ENCODE assay signal across 8 cellular contexts in genomic region chr1:227788279-227789041, GRCh38. TPM values are rescaled to one million over a fixed set of nuclear protein-coding genes. Genes with fewer than 3 reads are reported as not detected.
A peak's percentile ranks its signal among the peaks of the same experiment; 100 is the strongest.
DNase-seq lines count a peak whose midpoint lies in the region; ATAC-seq, FAIRE-seq and TF ChIP-seq lines count a peak whose summit lies in the region.

No MANE protein-coding gene starts in this region.

- no peak overlapping the region for H3K9ac ChIP-seq in kidney (ENCODE audit: low read length in 2 of 2)

- no peak overlapping the region for H3K27ac ChIP-seq in kidney (ENCODE audit: low read depth in 2 of 2, low read length in 2 of 2)

- no peak for TF ChIP-seq CTCF in kidney (IDR thresholded peaks at IDR 0.05; ENCODE audit: borderline replicate concordance, extremely low read depth, insufficient read depth)

- peak overlapping the region; percentile 57 to 60 for H3K4me3 ChIP-seq in kidney (ENCODE audit: low read length in 2 of 2)

- intact Hi-C loops in kidney (cut with DNase I), result no loop called here

- ATAC-seq in GM19452 (IDR thresholded peaks at IDR 0.05; ENCODE audit: unreplicated experiment), result peak; percentile 60
- ATAC-seq in HG03439 (IDR thresholded peaks at IDR 0.05; ENCODE audit: unreplicated experiment), result peak; percentile 59

- H3K9me3 ChIP-seq in kidney (ENCODE audit: control insufficient read depth in 1 of 2, low read length in 2 of 2), result no peaks in the 10 kb centered on the region

- peaks cover 3 to 11% of the 10 kb centered on the region in 2 donors for H3K4me1 ChIP-seq in kidney (ENCODE audit: control insufficient read depth in 1 of 2, insufficient read depth in 1 of 2, low read depth in 1 of 2, low read length in 2 of 2)

- no peaks in the 10 kb centered on the region for H3K36me3 ChIP-seq in kidney (ENCODE audit: control insufficient read depth in 1 of 2, insufficient read depth in 2 of 2, low read length in 2 of 2)

- FAIRE-seq in kidney (lab: Jason Lieb, UNC), result no peak

- DNase-seq in DMS53 (lab: John Stamatoyannopoulos, UW) (peak; percentile 98), NOMO-1 treated with dmso at 0.1 percent for 144 hours (lab: John Stamatoyannopoulos, UW; ENCODE audit: unreplicated experiment) (peak; percentile 47), astrocyte of the hippocampus (ENCODE audit: low read depth, low spot score) (peak; percentile 83), kidney (peak; percentile 91), inferior parietal cortex (ENCODE audit: extremely low spot score) (no peak)
- peak; percentile 21 to 62 (median 22) for DNase-seq in stimulated activated CD4-positive, alpha-beta T cell treated with anti-CD3 and anti-CD28 coated beads, TNF-alpha, amount 100 ng/mL, for 48 hours (ENCODE audit: low read depth in 3 of 3)

RNA-seq across cellular contexts. Expression of gene PRSS38, which starts 27.0 kb away (rescaled TPM):
- total RNA-seq in kidney, result not detected
- polyA plus RNA-seq in kidney (ENCODE audit: insufficient read depth, low read depth, low replicate concordance), result not detected

RNA-seq across cellular contexts. Expression of gene SNAP47, which starts 53.2 kb away (rescaled TPM):
- total RNA-seq in kidney, result 32.4 TPM
- 31.6 TPM for polyA plus RNA-seq in kidney (ENCODE audit: insufficient read depth, low read depth, low replicate concordance)

RNA-seq across cellular contexts. Expression of gene JMJD4, which starts 53.4 kb away (rescaled TPM):
- total RNA-seq in kidney, result 15.9 TPM
- 12.6 TPM for polyA plus RNA-seq in kidney (ENCODE audit: insufficient read depth, low read depth, low replicate concordance)
